Comparison of ENCODE assay signal across 8 cellular contexts in the genomic region with DNA sequence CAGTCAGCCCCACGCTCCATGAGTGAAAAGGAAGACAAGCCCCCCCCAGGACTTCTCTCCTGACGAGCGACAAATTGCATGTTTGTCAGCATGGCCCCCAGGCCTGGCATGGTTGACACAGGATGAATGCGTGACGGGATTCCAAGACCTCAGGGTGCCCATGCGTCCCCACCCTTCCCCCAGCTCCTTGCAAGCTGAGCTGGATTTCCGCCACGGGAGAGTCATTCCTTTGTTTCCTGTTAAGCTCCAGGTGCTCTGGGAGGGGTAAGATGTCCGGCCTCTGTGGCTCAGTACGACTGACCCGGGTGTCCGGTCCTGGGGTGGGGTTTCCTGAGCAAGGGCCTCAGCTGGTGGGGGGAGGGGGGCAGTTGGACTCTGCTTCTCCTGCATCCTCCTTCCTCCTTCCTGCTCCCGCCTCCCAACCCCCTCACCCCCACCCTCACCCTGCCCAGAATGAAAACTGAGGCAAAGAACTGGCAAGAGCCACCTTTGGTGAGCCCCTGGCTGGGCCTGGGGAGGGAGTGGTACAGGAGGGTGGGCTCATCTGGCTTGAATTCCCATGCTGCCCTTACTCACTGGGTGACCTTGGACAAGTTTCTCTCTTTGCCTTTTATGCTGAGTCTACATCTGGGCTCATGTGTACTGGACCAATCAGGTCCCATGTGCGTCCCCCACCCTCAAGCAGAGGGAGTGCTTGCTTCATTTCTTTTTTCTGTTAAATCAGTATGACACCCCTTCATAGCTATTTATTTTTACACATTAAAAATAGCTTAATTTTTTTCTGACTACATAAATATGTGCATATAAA. TPM values are rescaled to one million over a fixed set of nuclear protein-coding genes. Genes with fewer than 3 reads are reported as not detected.
DNase-seq lines count a peak whose midpoint lies in the region; ATAC-seq and TF ChIP-seq lines count a peak whose summit lies in the region.

No MANE protein-coding gene starts in this region.

- no peak overlapping the region for H3K27ac Mint-ChIP-seq in activated CD4-positive, alpha-beta memory T cell treated with anti-CD3 and anti-CD28 coated beads, Interleukin-2, amount 10 ng/mL, durations not matched to agents 7 days and 5 days

- peak overlapping the region; percentile 28; the same call in 1 of the 2 replicates for H3K4me3 ChIP-seq in HUES6 (ENCODE audit: low read depth, low read length)
- H3K4me3 ChIP-seq in lower lobe of right lung = peak overlapping the region; percentile 100
- H3K4me3 ChIP-seq in vagina = peak overlapping the region; percentile 89 to 94

- peaks cover 19% of the 10 kb centered on the region for H3K36me3 ChIP-seq in HUES6 (ENCODE audit: control insufficient read depth, insufficient read depth, low read length)
- H3K36me3 ChIP-seq in lower lobe of right lung = peaks cover 19% of the 10 kb centered on the region
- H3K36me3 ChIP-seq in vagina = peaks cover 0 to 15% of the 10 kb centered on the region in 2 donors

- no peaks in the 10 kb centered on the region for H3K9me3 Mint-ChIP-seq in activated CD4-positive, alpha-beta memory T cell treated with anti-CD3 and anti-CD28 coated beads, Interleukin-2, amount 10 ng/mL, durations not matched to agents 7 days and 5 days

- no peak overlapping the region for H3K4me3 Mint-ChIP-seq in activated CD4-positive, alpha-beta memory T cell treated with anti-CD3 and anti-CD28 coated beads, Interleukin-2, amount 10 ng/mL, durations not matched to agents 7 days and 5 days

- peak overlapping the region; percentile 29 for H3K9ac ChIP-seq in HUES6 (ENCODE audit: low read length)

- H3K4me1 ChIP-seq in HUES6 (ENCODE audit: control insufficient read depth, insufficient read depth, low read length) = peaks cover 22% of the 10 kb centered on the region
- H3K4me1 ChIP-seq in lower lobe of right lung = peaks cover 72% of the 10 kb centered on the region
- H3K4me1 ChIP-seq in vagina = peaks cover 72% of the 10 kb centered on the region

- CTCF ChIA-PET in activated CD4-positive, alpha-beta memory T cell treated with anti-CD3 and anti-CD28 coated beads, Interleukin-2, amount 10 ng/mL, durations not matched to agents 7 days and 5 days (lab: Charles Lee) = interaction anchor here (0.6 to 8.5 kb wide), 14 partner anchors 8 to 207 kb away, joined by 3 to 172 read pairs (median 6); partner anchors contain the start of genes DPF2 and TM7SF2

- no peaks in the 10 kb centered on the region for H3K9me3 ChIP-seq in HUES6 (ENCODE audit: control insufficient read depth, insufficient read depth, low read depth, low read length)
- H3K9me3 ChIP-seq in lower lobe of right lung = no peaks in the 10 kb centered on the region
- H3K9me3 ChIP-seq in vagina = no peaks in the 10 kb centered on the region

- ATAC-seq in lower lobe of right lung (no peak), HG03039 (IDR thresholded peaks at IDR 0.05; ENCODE audit: unreplicated experiment) (no peak)

- no peak for TF ChIP-seq POLR2A in vagina (IDR thresholded peaks at IDR 0.05)

- peak; percentile 71 for DNase-seq in lower lobe of right lung
- DNase-seq in vagina (ENCODE audit: extremely low spot score in 2 of 2) = peak in 1 of 2 donors; percentile 91
- no peak for DNase-seq in activated CD4-positive, alpha-beta memory T cell treated with anti-CD3 and anti-CD28 coated beads, Interleukin-2, amount 10 ng/mL, durations not matched to agents 7 days and 5 days
- no peak for DNase-seq in mesenteric fat pad (ENCODE audit: low spot score)

- POLR2A ChIA-PET in activated CD4-positive, alpha-beta memory T cell treated with anti-CD3 and anti-CD28 coated beads, Interleukin-2, amount 10 ng/mL, durations not matched to agents 7 days and 5 days (lab: Charles Lee) = interaction anchor here (0.6 to 3.2 kb wide), 4 partner anchors 12 to 277 kb away, joined by 3 to 28 read pairs (median 10); partner anchors contain the start of gene POLA2

- H3K27ac ChIP-seq in 22Rv1 (0 out of 2 replicates have a peak overlapping the region, but pooled peaks have one; percentile 92), HUES6 (ENCODE audit: low read depth, low read length) (no peak overlapping the region), cingulate gyrus (ENCODE audit: low read depth, low read length) (peak overlapping the region; percentile 60), lower lobe of right lung (peak overlapping the region; percentile 91), vagina (peak overlapping the region; percentile 90)

- H3K27me3 Mint-ChIP-seq in activated CD4-positive, alpha-beta memory T cell treated with anti-CD3 and anti-CD28 coated beads, Interleukin-2, amount 10 ng/mL, durations not matched to agents 7 days and 5 days = peaks cover 20% of the 10 kb centered on the region

- H3K27me3 ChIP-seq in HUES6 (ENCODE audit: control insufficient read depth, insufficient read depth, low read length) = peaks cover 15% of the 10 kb centered on the region
- no peaks in the 10 kb centered on the region for H3K27me3 ChIP-seq in lower lobe of right lung (ENCODE audit: low read depth)
- H3K27me3 ChIP-seq in vagina = no peaks in the 10 kb centered on the region

- TF ChIP-seq CTCF in 22Rv1 (IDR thresholded peaks at IDR 0.05) = no peak
- TF ChIP-seq CTCF in lower lobe of right lung (IDR thresholded peaks at IDR 0.05) = no peak
- TF ChIP-seq CTCF in vagina (IDR thresholded peaks at IDR 0.05) = no peak

- H3K4me1 Mint-ChIP-seq in activated CD4-positive, alpha-beta memory T cell treated with anti-CD3 and anti-CD28 coated beads, Interleukin-2, amount 10 ng/mL, durations not matched to agents 7 days and 5 days = peaks cover 11% of the 10 kb centered on the region

- H3K36me3 Mint-ChIP-seq in activated CD4-positive, alpha-beta memory T cell treated with anti-CD3 and anti-CD28 coated beads, Interleukin-2, amount 10 ng/mL, durations not matched to agents 7 days and 5 days (ENCODE audit: low read depth) = no peaks in the 10 kb centered on the region

- intact Hi-C loops in lower lobe of right lung (cut with DNase I) (loop anchor here (5.0 kb wide), 1 partner anchor 40 kb away; no protein-coding TSS in a partner anchor), vagina (cut with DNase I) (loop anchor here (2.0 kb wide), 1 partner anchor 42 kb away; no protein-coding TSS in a partner anchor)

RNA-seq across cellular contexts. Expression of gene CDC42EP2, which starts 2.5 kb away (rescaled TPM):
- 17.0 TPM for total RNA-seq in lower lobe of right lung
- total RNA-seq in vagina = 27.7 TPM
- under 1 TPM; 0.38 to 0.70 TPM for total RNA-seq in activated CD4-positive, alpha-beta memory T cell treated with anti-CD3 and anti-CD28 coated beads, Interleukin-2, amount 10 ng/mL, durations not matched to agents 7 days and 5 days
- total RNA-seq in mesenteric fat pad = 88.4 TPM

RNA-seq across cellular contexts. Expression of gene DPF2, which starts 16.5 kb away (rescaled TPM):
- 45.8 TPM for total RNA-seq in lower lobe of right lung
- total RNA-seq in vagina = 33.1 TPM
- 10 to 100 TPM; 80.7 to 82.0 TPM for total RNA-seq in activated CD4-positive, alpha-beta memory T cell treated with anti-CD3 and anti-CD28 coated beads, Interleukin-2, amount 10 ng/mL, durations not matched to agents 7 days and 5 days
- 34.1 TPM for total RNA-seq in mesenteric fat pad

RNA-seq across cellular contexts. Expression of gene TIGD3, which starts 37.4 kb away (rescaled TPM):
- total RNA-seq in lower lobe of right lung (0.18 TPM), vagina (not detected), mesenteric fat pad (not detected)
- under 1 TPM; 0.58 to 0.88 TPM for total RNA-seq in activated CD4-positive, alpha-beta memory T cell treated with anti-CD3 and anti-CD28 coated beads, Interleukin-2, amount 10 ng/mL, durations not matched to agents 7 days and 5 days

RNA-seq across cellular contexts. Expression of gene POLA2, which starts 55.4 kb away (rescaled TPM):
- total RNA-seq in lower lobe of right lung (8.7 TPM), vagina (9.6 TPM), mesenteric fat pad (5.9 TPM)
- total RNA-seq in activated CD4-positive, alpha-beta memory T cell treated with anti-CD3 and anti-CD28 coated beads, Interleukin-2, amount 10 ng/mL, durations not matched to agents 7 days and 5 days = 10 to 100 TPM; 42.0 to 51.1 TPM

Comparison
In these comparisons a context has a peak if more than half of its experiments do, and no peak if none do; other contexts are left out.
1. H3K4me3 ChIP-seq: peak in every context shown above with its lines; median percentile 100 in lower lobe of right lung; 92 in vagina; 28 in HUES6.
2. RNA of gene CDC42EP2, which starts 2.5 kb away (total RNA-seq): 88.4 TPM in mesenteric fat pad (single experiment), 27.7 TPM in vagina (single experiment) and 17.0 TPM in lower lobe of right lung (single experiment); 0.38 to 0.70 TPM in activated CD4-positive, alpha-beta memory T cell treated with anti-CD3 and anti-CD28 coated beads, Interleukin-2, amount 10 ng/mL, durations not matched to agents 7 days and 5 days; every median in the first group is over 10 times any median in the second.